1 cellular context compared by ENCODE assay signal in genomic region chr1:21902378-21903012, GRCh38.
TF ChIP-seq lines count a peak whose summit lies in the region.

No MANE protein-coding gene starts in this region.

TF ChIP-seq in K562, 482 proteins besides CTCF, POLR2A, EP300 and RAD21 (continues in another document):
- no peak for TF ChIP-seq POLR2AphosphoS2 (IDR thresholded peaks at IDR 0.05; ENCODE audit: low read length)
- no peak for TF ChIP-seq CBFB (CRISPR knock-in tag; IDR thresholded peaks at IDR 0.05)
- peak; percentile 38; the same call in 1 of the 2 replicates for TF ChIP-seq USF1 (CRISPR knock-in tag; IDR thresholded peaks at IDR 0.05)
- no peak for TF ChIP-seq CBFA2T3 (IDR thresholded peaks at IDR 0.05)
- no peak for TF ChIP-seq ZNF395 (CRISPR knock-in tag; IDR thresholded peaks at IDR 0.05)
- no peak for TF ChIP-seq CUX1 (CRISPR knock-in tag; IDR thresholded peaks at IDR 0.05)
- peak; percentile 85 for TF ChIP-seq ADNP (tag; IDR thresholded peaks at IDR 0.05)
- TF ChIP-seq MGA (IDR thresholded peaks at IDR 0.05), result peak; percentile 63; the same call in 1 of the 2 replicates
- TF ChIP-seq ETS1 (conservative IDR thresholded peaks at IDR 0.05; ENCODE audit: control insufficient read depth, low read depth, low read length), result no peak
- no peak for TF ChIP-seq TEAD4 (IDR thresholded peaks at IDR 0.05; ENCODE audit: low read length)
- TF ChIP-seq TEAD4 (CRISPR knock-in tag; IDR thresholded peaks at IDR 0.05; ENCODE audit: borderline replicate concordance), result peak; percentile 10; the same call in 1 of the 2 replicates
- TF ChIP-seq POLR3A (IDR thresholded peaks at IDR 0.05; ENCODE audit: borderline replicate concordance, extremely low read depth, insufficient read depth, insufficient read length), result no peak
- no peak for TF ChIP-seq STAT5A (IDR thresholded peaks at IDR 0.05; ENCODE audit: borderline replicate concordance, low read length)
- 0 out of 2 replicates have a peak, but pooled peaks have one; percentile 48 for TF ChIP-seq NR2C2 (CRISPR knock-in tag; IDR thresholded peaks at IDR 0.05)
- TF ChIP-seq NR2C2 (tag; IDR thresholded peaks at IDR 0.05), result peak; percentile 25; the same call in 1 of the 2 replicates
- TF ChIP-seq ZNF277 (CRISPR knock-in tag; IDR thresholded peaks at IDR 0.05; ENCODE audit: borderline replicate concordance), result no peak
- TF ChIP-seq EWSR1 (IDR thresholded peaks at IDR 0.05; ENCODE audit: borderline replicate concordance, low read depth, partially characterized antibody), result no peak
- no peak for TF ChIP-seq SUPT5H (IDR thresholded peaks at IDR 0.05)
- peak; percentile 35; the same call in 1 of the 2 replicates for TF ChIP-seq TFAP4 (CRISPR knock-in tag; IDR thresholded peaks at IDR 0.05; ENCODE audit: borderline replicate concordance)
- TF ChIP-seq ARHGAP35 (IDR thresholded peaks at IDR 0.05; ENCODE audit: partially characterized antibody), result no peak
- TF ChIP-seq PTTG1 (tag; IDR thresholded peaks at IDR 0.05; ENCODE audit: low read depth), result no peak
- 0 out of 2 replicates have a peak, but pooled peaks have one; percentile 21 for TF ChIP-seq GATA2 (CRISPR knock-in tag; IDR thresholded peaks at IDR 0.05)
- TF ChIP-seq E4F1 (CRISPR knock-in tag; IDR thresholded peaks at IDR 0.05; ENCODE audit: borderline replicate concordance), result no peak
